Comparison of ENCODE assay signal across 17 cellular contexts in the genomic region with DNA sequence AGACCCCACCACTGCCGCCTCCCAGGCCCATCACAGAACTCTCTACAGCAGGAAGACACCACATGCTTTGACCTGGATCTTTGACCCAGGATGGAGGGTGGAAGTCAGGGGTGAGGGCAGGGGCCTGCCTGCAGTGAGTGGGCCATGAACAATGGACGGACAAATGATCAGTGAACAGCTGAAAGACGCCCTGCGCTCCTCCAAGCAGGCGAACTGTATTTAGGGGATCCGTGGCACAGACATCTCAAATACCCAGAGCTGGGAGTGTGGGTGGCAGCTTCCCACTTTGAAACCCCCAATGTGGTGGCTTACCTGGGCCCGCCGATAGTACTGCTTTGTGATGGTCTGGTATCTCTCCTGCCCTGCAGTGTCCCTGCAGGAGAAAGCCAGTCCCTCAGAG. TPM values are rescaled to one million over a fixed set of nuclear protein-coding genes. Genes with fewer than 3 reads are reported as not detected.
"Had no signal": no experiment of that assay in that cellular context is flagged by ENCODE, and none has a peak within 500 bp of the region (broad histone marks: within the 10 kb centered on the region; RNA-seq: fewer than 3 reads in every experiment).

No MANE protein-coding gene starts in this region.

- H3K4me3 Mint-ChIP-seq: activated CD4-positive, alpha-beta T cell treated with anti-CD3 and anti-CD28 coated beads, Interleukin-2, amount 10 ng/mL, durations not matched to agents 7 days and 5 days; activated naive CD4-positive, alpha-beta T cell treated with anti-CD3 and anti-CD28 coated beads, Interleukin-2, amount 10 ng/mL, durations not matched to agents 7 days and 5 days; effector memory CD8-positive, alpha-beta T cell; natural killer cell treated with Interleukin-12 subunit alpha and Interleukin-12 subunit beta and Interleukin-15 and Interleukin-18, amount 100 ng/mL, for 72 hours; stimulated activated memory B cell treated with anti-CD40 and anti-IgM and Interleukin-4, amounts not matched to agents 10 μg/mL and 1 μg/mL and 100 μg/mL, for 72 hours had no signal

- FAIRE-seq: frontal cortex, keratinocyte had no signal

- H3K27ac ChIP-seq: prostate gland, SK-N-MC, upper lobe of left lung had no signal

- H3K4me1 ChIP-seq: adrenal gland, prostate gland, upper lobe of left lung had no signal

- H3K27me3 ChIP-seq: adrenal gland, upper lobe of left lung had no signal

- H3K27ac Mint-ChIP-seq: activated CD4-positive, alpha-beta T cell treated with anti-CD3 and anti-CD28 coated beads, Interleukin-2, amount 10 ng/mL, durations not matched to agents 7 days and 5 days; activated naive CD4-positive, alpha-beta T cell treated with anti-CD3 and anti-CD28 coated beads, Interleukin-2, amount 10 ng/mL, durations not matched to agents 7 days and 5 days; natural killer cell treated with Interleukin-12 subunit alpha and Interleukin-12 subunit beta and Interleukin-15 and Interleukin-18, amount 100 ng/mL, for 72 hours had no signal

- H3K9me3 Mint-ChIP-seq: activated CD4-positive, alpha-beta T cell treated with anti-CD3 and anti-CD28 coated beads, Interleukin-2, amount 10 ng/mL, durations not matched to agents 7 days and 5 days; activated naive CD4-positive, alpha-beta T cell treated with anti-CD3 and anti-CD28 coated beads, Interleukin-2, amount 10 ng/mL, durations not matched to agents 7 days and 5 days; effector memory CD8-positive, alpha-beta T cell; natural killer cell treated with Interleukin-12 subunit alpha and Interleukin-12 subunit beta and Interleukin-15 and Interleukin-18, amount 100 ng/mL, for 72 hours; stimulated activated memory B cell treated with anti-CD40 and anti-IgM and Interleukin-4, amounts not matched to agents 10 μg/mL and 1 μg/mL and 100 μg/mL, for 72 hours had no signal

- H3K4me3 ChIP-seq: adrenal gland, prostate gland, SK-N-MC, upper lobe of left lung had no signal

- DNase-seq: activated CD4-positive, alpha-beta T cell treated with anti-CD3 and anti-CD28 coated beads, Interleukin-2, amount 10 ng/mL, durations not matched to agents 7 days and 5 days; activated CD4-positive, CD25-positive, alpha-beta regulatory T cell; activated naive CD4-positive, alpha-beta T cell treated with anti-CD3 and anti-CD28 coated beads, Interleukin-2, amount 10 ng/mL, durations not matched to agents 7 days and 5 days; adrenal gland; effector memory CD8-positive, alpha-beta T cell; mesendoderm; stimulated activated CD4-positive, alpha-beta T cell treated with anti-CD3 and anti-CD28 coated beads, Interleukin-12 subunit alpha, Interleukin-12 subunit beta, amount 100 ng/mL, for 4 hours; upper lobe of left lung had no signal

- H3K27me3 Mint-ChIP-seq: activated CD4-positive, alpha-beta T cell treated with anti-CD3 and anti-CD28 coated beads, Interleukin-2, amount 10 ng/mL, durations not matched to agents 7 days and 5 days; activated naive CD4-positive, alpha-beta T cell treated with anti-CD3 and anti-CD28 coated beads, Interleukin-2, amount 10 ng/mL, durations not matched to agents 7 days and 5 days; effector memory CD8-positive, alpha-beta T cell; natural killer cell treated with Interleukin-12 subunit alpha and Interleukin-12 subunit beta and Interleukin-15 and Interleukin-18, amount 100 ng/mL, for 72 hours; stimulated activated memory B cell treated with anti-CD40 and anti-IgM and Interleukin-4, amounts not matched to agents 10 μg/mL and 1 μg/mL and 100 μg/mL, for 72 hours had no signal

- H3K36me3 Mint-ChIP-seq: natural killer cell treated with Interleukin-12 subunit alpha and Interleukin-12 subunit beta and Interleukin-15 and Interleukin-18, amount 100 ng/mL, for 72 hours had no signal

- H3K9me3 ChIP-seq: adrenal gland, prostate gland, upper lobe of left lung had no signal

RNA-seq across cellular contexts. Expression of a gene that starts 8.7 kb away (rescaled TPM):
- total RNA-seq: activated CD4-positive, alpha-beta T cell treated with anti-CD3 and anti-CD28 coated beads, Interleukin-2, amount 10 ng/mL, durations not matched to agents 7 days and 5 days; activated CD8-positive, alpha-beta memory T cell treated with anti-CD3 and anti-CD28 coated beads for 36 hours; epithelial cell of proximal tubule; frontal cortex; natural killer cell treated with Interleukin-12 subunit alpha and Interleukin-12 subunit beta and Interleukin-15 and Interleukin-18, amount 100 ng/mL, for 72 hours; occipital lobe had no signal
